9 cellular contexts compared by ENCODE assay signal in the genomic region with DNA sequence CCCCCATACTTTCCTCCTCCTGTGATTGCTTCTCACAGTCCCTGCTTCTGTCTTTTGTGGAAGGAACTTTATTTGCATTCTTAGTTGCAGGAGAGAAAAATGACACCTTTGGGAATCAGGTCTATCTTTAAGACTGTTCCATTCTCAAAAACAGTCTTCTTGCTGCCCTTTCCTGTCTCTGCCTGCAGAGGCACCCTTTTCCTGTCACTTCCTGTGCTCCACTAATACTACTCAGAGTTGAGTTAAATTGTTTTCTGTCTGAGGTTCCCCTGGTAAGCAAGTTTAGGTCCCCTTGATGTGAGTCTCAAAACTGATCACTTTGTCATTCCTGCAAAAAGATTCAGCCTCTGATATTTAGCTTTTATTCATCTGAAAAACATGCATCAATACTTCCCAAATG.
A peak's percentile ranks its signal among the peaks of the same experiment; 100 is the strongest.
DNase-seq lines count a peak whose midpoint lies in the region; ATAC-seq and TF ChIP-seq lines count a peak whose summit lies in the region.
"Had no signal": no experiment of that assay in that cellular context is flagged by ENCODE, and none has a peak within 500 bp of the region (broad histone marks: within the 10 kb centered on the region; RNA-seq: fewer than 3 reads in every experiment).

No MANE protein-coding gene starts in this region.

- H3K27ac ChIP-seq in C4-2B: no peak overlapping the region

- intact Hi-C loops in activated T-helper 1 cell treated with anti-CD3 and anti-CD28 coated beads, Interleukin-12 subunit alpha, Interleukin-12 subunit beta, Interleukin-2, Interleukin-4 antibody, amounts not matched to agents 30 ng/mL and 10 ng/mL and 1 ng/mL, durations not matched to agents 14 hours and 24 hours and 36 hours (cut with micrococcal nuclease): loop anchor here (5.0 kb wide), 1 partner anchor 311 kb away; no protein-coding TSS in a partner anchor

- H3K27me3 Mint-ChIP-seq in effector memory CD8-positive, alpha-beta T cell: peaks cover 0 to 4% of the 10 kb centered on the region in 2 donors
- H3K27me3 Mint-ChIP-seq in activated T-helper 1 cell treated with anti-CD3 and anti-CD28 coated beads, Interleukin-12 subunit alpha, Interleukin-12 subunit beta, Interleukin-2, Interleukin-4 antibody, amounts not matched to agents 30 ng/mL and 10 ng/mL and 1 ng/mL, durations not matched to agents 14 hours and 24 hours and 36 hours (ENCODE audit: insufficient read depth): peaks cover 4% of the 10 kb centered on the region

- peak; percentile 92 for ATAC-seq in GM18868 (IDR thresholded peaks at IDR 0.05; ENCODE audit: unreplicated experiment)
- peak; percentile 64 for ATAC-seq in HG03432 (IDR thresholded peaks at IDR 0.05; ENCODE audit: unreplicated experiment)
- peak; percentile 35 for ATAC-seq in effector memory CD8-positive, alpha-beta T cell (replicated peaks)

- no peaks in the 10 kb centered on the region for H3K36me3 Mint-ChIP-seq in effector memory CD8-positive, alpha-beta T cell (ENCODE audit: insufficient read depth)
- H3K36me3 Mint-ChIP-seq in activated T-helper 1 cell treated with anti-CD3 and anti-CD28 coated beads, Interleukin-12 subunit alpha, Interleukin-12 subunit beta, Interleukin-2, Interleukin-4 antibody, amounts not matched to agents 30 ng/mL and 10 ng/mL and 1 ng/mL, durations not matched to agents 14 hours and 24 hours and 36 hours (ENCODE audit: low read depth): no peaks in the 10 kb centered on the region
- H3K36me3 Mint-ChIP-seq: activated naive CD8-positive, alpha-beta T cell had no signal

- no peak overlapping the region for H3K27ac Mint-ChIP-seq in effector memory CD8-positive, alpha-beta T cell
- no peak overlapping the region for H3K27ac Mint-ChIP-seq in activated T-helper 1 cell treated with anti-CD3 and anti-CD28 coated beads, Interleukin-12 subunit alpha, Interleukin-12 subunit beta, Interleukin-2, Interleukin-4 antibody, amounts not matched to agents 30 ng/mL and 10 ng/mL and 1 ng/mL, durations not matched to agents 14 hours and 24 hours and 36 hours
- H3K27ac Mint-ChIP-seq: activated naive CD8-positive, alpha-beta T cell had no signal

- TF ChIP-seq CTCF in C4-2B (conservative IDR thresholded peaks at IDR 0.05): peak; percentile 54

- H3K4me1 Mint-ChIP-seq in effector memory CD8-positive, alpha-beta T cell (ENCODE audit: low read depth in 2 of 2): peaks cover 0 to 8% of the 10 kb centered on the region in 2 donors
- peaks cover 6% of the 10 kb centered on the region for H3K4me1 Mint-ChIP-seq in activated T-helper 1 cell treated with anti-CD3 and anti-CD28 coated beads, Interleukin-12 subunit alpha, Interleukin-12 subunit beta, Interleukin-2, Interleukin-4 antibody, amounts not matched to agents 30 ng/mL and 10 ng/mL and 1 ng/mL, durations not matched to agents 14 hours and 24 hours and 36 hours (ENCODE audit: low read depth)

- H3K9me3 Mint-ChIP-seq in effector memory CD8-positive, alpha-beta T cell: peaks cover 0 to 4% of the 10 kb centered on the region in 2 donors
- no peaks in the 10 kb centered on the region for H3K9me3 Mint-ChIP-seq in activated T-helper 1 cell treated with anti-CD3 and anti-CD28 coated beads, Interleukin-12 subunit alpha, Interleukin-12 subunit beta, Interleukin-2, Interleukin-4 antibody, amounts not matched to agents 30 ng/mL and 10 ng/mL and 1 ng/mL, durations not matched to agents 14 hours and 24 hours and 36 hours

- DNase-seq in effector memory CD8-positive, alpha-beta T cell: no peak
- DNase-seq in activated T-cell treated with anti-CD3 and anti-CD28 coated beads, Interleukin-2, amount 50 U/mL, for 1 hour: no peak
- DNase-seq in activated T-helper 1 cell treated with anti-CD3 and anti-CD28 coated beads, Interleukin-12 subunit alpha, Interleukin-12 subunit beta, Interleukin-2, Interleukin-4 antibody, amounts not matched to agents 30 ng/mL and 10 ng/mL and 1 ng/mL, durations not matched to agents 14 hours and 24 hours and 36 hours (ENCODE audit: low spot score): no peak
- no peak for DNase-seq in activated naive CD4-positive, alpha-beta T cell treated with anti-CD3 and anti-CD28 coated beads, Interleukin-2, amount 50 U/mL, for 16 hours
- DNase-seq in activated T-cell treated with anti-CD3 and anti-CD28 coated beads, Interleukin-2, amount 50 U/mL, for 48 hours: no peak

- no peak overlapping the region for H3K4me3 Mint-ChIP-seq in effector memory CD8-positive, alpha-beta T cell
- no peak overlapping the region for H3K4me3 Mint-ChIP-seq in activated T-helper 1 cell treated with anti-CD3 and anti-CD28 coated beads, Interleukin-12 subunit alpha, Interleukin-12 subunit beta, Interleukin-2, Interleukin-4 antibody, amounts not matched to agents 30 ng/mL and 10 ng/mL and 1 ng/mL, durations not matched to agents 14 hours and 24 hours and 36 hours
- H3K4me3 Mint-ChIP-seq: activated naive CD8-positive, alpha-beta T cell had no signal

Comparison
In these comparisons a context has a peak if more than half of its experiments do, and no peak if none do; other contexts are left out.
1. ATAC-seq: peak in every context shown above with its lines; median percentile 92 in GM18868; 64 in HG03432; 35 in effector memory CD8-positive, alpha-beta T cell.